8 cellular contexts compared by ENCODE assay signal in genomic region chr2:96148410-96149217, GRCh38. TPM values are rescaled to one million over a fixed set of nuclear protein-coding genes. Genes with fewer than 3 reads are reported as not detected.
DNase-seq lines count a peak whose midpoint lies in the region; ATAC-seq and TF ChIP-seq lines count a peak whose summit lies in the region.
"Had no signal": no experiment of that assay in that cellular context is flagged by ENCODE, and none has a peak within 500 bp of the region (broad histone marks: within the 10 kb centered on the region; RNA-seq: fewer than 3 reads in every experiment).

No MANE protein-coding gene starts in this region.

- peak overlapping the region; percentile 97 for H3K27ac Mint-ChIP-seq in stimulated activated effector memory CD8-positive, alpha-beta T cell treated with anti-CD3 and anti-CD28 coated beads, Interleukin-12 subunit alpha, Interleukin-12 subunit beta, amount 100 ng/mL, for 72 hours

- no peak overlapping the region for H3K4me3 ChIP-seq in mucosa of descending colon

- H3K4me3 Mint-ChIP-seq in stimulated activated effector memory CD8-positive, alpha-beta T cell treated with anti-CD3 and anti-CD28 coated beads, Interleukin-12 subunit alpha, Interleukin-12 subunit beta, amount 100 ng/mL, for 72 hours: peak overlapping the region; percentile 94

- intact Hi-C loops in mucosa of descending colon (cut with DNase I, micrococcal nuclease): no loop called here

- H3K36me3 ChIP-seq in mucosa of descending colon (ENCODE audit: low read depth): no peaks in the 10 kb centered on the region

- H3K4me1 Mint-ChIP-seq in stimulated activated effector memory CD8-positive, alpha-beta T cell treated with anti-CD3 and anti-CD28 coated beads, Interleukin-12 subunit alpha, Interleukin-12 subunit beta, amount 100 ng/mL, for 72 hours: peaks cover 81% of the 10 kb centered on the region

- no peaks in the 10 kb centered on the region for H3K9me3 ChIP-seq in mucosa of descending colon

- peak; percentile 29 for ATAC-seq in GM18520 (IDR thresholded peaks at IDR 0.05; ENCODE audit: unreplicated experiment)
- ATAC-seq in HG03066 (IDR thresholded peaks at IDR 0.05; ENCODE audit: low read depth, unreplicated experiment): peak; percentile 45
- peak; percentile 70 for ATAC-seq in mucosa of descending colon
- ATAC-seq in stimulated activated effector memory CD8-positive, alpha-beta T cell treated with anti-CD3 and anti-CD28 coated beads, Interleukin-12 subunit alpha, Interleukin-12 subunit beta, amount 100 ng/mL, for 72 hours: peak; percentile 77

- peak; percentile 68 for DNase-seq in NCI-H510A (lab: John Stamatoyannopoulos, UW)
- peak; percentile 98 to 99 for DNase-seq in activated CD4-positive, alpha-beta T cell treated with anti-CD3 and anti-CD28 coated beads, Interleukin-2, amount 50 U/mL, for 48 hours
- DNase-seq in ecto neural progenitor cell (ENCODE audit: low spot score): peak; percentile 76
- peak; percentile 78 to 95 (median 83) for DNase-seq in mucosa of descending colon
- DNase-seq in stimulated activated effector memory CD8-positive, alpha-beta T cell treated with anti-CD3 and anti-CD28 coated beads, Interleukin-12 subunit alpha, Interleukin-12 subunit beta, amount 100 ng/mL, for 72 hours (ENCODE audit: low spot score in 2 of 2): peak; percentile 83 to 95

- H3K9me3 Mint-ChIP-seq in stimulated activated effector memory CD8-positive, alpha-beta T cell treated with anti-CD3 and anti-CD28 coated beads, Interleukin-12 subunit alpha, Interleukin-12 subunit beta, amount 100 ng/mL, for 72 hours: no peaks in the 10 kb centered on the region

- peaks cover 13% of the 10 kb centered on the region for H3K4me1 ChIP-seq in mucosa of descending colon (ENCODE audit: low read depth)

- H3K36me3 Mint-ChIP-seq in stimulated activated effector memory CD8-positive, alpha-beta T cell treated with anti-CD3 and anti-CD28 coated beads, Interleukin-12 subunit alpha, Interleukin-12 subunit beta, amount 100 ng/mL, for 72 hours: peaks cover 40% of the 10 kb centered on the region

- no peak for TF ChIP-seq CTCF in mucosa of descending colon (IDR thresholded peaks at IDR 0.05)

RNA-seq across cellular contexts. Expression of gene DUSP2, which starts 3.4 kb away (rescaled TPM):
- 1 to 10 TPM; 1.5 to 2.3 (median 1.6) TPM for total RNA-seq in mucosa of descending colon

RNA-seq across cellular contexts. Expression of gene ASTL, which starts 10.3 kb away (rescaled TPM):
- not detected for total RNA-seq in mucosa of descending colon
- total RNA-seq: skeletal muscle tissue had no signal

RNA-seq across cellular contexts. Expression of gene ADRA2B, which starts 32.2 kb away (rescaled TPM):
- under 1 TPM; 0.17 to 0.73 (median 0.36) TPM for total RNA-seq in mucosa of descending colon
